1 cellular context compared by ENCODE assay signal in the genomic region with DNA sequence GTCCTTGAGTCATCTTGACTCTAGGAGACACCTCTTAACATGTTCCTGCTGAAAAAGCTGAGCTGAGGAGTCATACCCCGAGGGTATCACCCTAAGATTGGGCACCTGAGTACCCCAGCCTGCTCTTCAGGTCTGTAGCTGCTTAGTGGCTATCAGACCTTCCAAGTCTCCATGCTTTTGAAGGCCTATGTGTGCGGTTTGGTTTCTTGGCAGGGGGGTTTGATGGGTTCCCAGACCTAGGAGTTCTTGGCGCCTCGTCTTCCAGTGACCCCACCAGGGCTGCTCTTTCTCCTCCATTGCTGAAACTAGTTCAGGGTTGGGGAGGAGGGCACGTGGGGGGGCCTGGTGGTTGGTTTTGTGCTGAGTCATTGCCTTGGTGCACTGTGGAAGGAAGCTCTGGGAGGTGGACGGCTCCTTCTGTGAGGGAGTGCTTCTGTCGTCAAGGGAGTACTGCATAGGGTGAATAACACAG.
A peak's percentile ranks its signal among the peaks of the same experiment; 100 is the strongest.
TF ChIP-seq lines count a peak whose summit lies in the region.

No MANE protein-coding gene starts in this region.

TF ChIP-seq in K562, 482 proteins besides CTCF, POLR2A, EP300 and RAD21 (continued from another document and continues in another):
- TF ChIP-seq, protein P1, sequence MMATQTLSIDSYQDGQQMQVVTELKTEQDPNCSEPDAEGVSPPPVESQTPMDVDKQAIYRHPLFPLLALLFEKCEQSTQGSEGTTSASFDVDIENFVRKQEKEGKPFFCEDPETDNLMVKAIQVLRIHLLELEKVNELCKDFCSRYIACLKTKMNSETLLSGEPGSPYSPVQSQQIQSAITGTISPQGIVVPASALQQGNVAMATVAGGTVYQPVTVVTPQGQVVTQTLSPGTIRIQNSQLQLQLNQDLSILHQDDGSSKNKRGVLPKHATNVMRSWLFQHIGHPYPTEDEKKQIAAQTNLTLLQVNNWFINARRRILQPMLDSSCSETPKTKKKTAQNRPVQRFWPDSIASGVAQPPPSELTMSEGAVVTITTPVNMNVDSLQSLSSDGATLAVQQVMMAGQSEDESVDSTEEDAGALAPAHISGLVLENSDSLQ (IDR thresholded peaks at IDR 0.05): no peak
- no peak for TF ChIP-seq ZNF311 (CRISPR knock-in tag; IDR thresholded peaks at IDR 0.05)
- TF ChIP-seq POLR2G (IDR thresholded peaks at IDR 0.05; ENCODE audit: low read depth, low read length): no peak
- TF ChIP-seq, protein P2, sequence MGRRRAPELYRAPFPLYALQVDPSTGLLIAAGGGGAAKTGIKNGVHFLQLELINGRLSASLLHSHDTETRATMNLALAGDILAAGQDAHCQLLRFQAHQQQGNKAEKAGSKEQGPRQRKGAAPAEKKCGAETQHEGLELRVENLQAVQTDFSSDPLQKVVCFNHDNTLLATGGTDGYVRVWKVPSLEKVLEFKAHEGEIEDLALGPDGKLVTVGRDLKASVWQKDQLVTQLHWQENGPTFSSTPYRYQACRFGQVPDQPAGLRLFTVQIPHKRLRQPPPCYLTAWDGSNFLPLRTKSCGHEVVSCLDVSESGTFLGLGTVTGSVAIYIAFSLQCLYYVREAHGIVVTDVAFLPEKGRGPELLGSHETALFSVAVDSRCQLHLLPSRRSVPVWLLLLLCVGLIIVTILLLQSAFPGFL (CRISPR knock-in tag; IDR thresholded peaks at IDR 0.05): no peak
- no peak for TF ChIP-seq WHSC1 (IDR thresholded peaks at IDR 0.05; ENCODE audit: low read length)
- no peak for TF ChIP-seq HNRNPLL (IDR thresholded peaks at IDR 0.05; ENCODE audit: low read depth, low read length, poor library complexity, severe bottlenecking)
- TF ChIP-seq SRF (CRISPR knock-in tag; IDR thresholded peaks at IDR 0.05): no peak
- TF ChIP-seq PCBP1 (IDR thresholded peaks at IDR 0.05; ENCODE audit: low read depth, low read length, poor library complexity, severe bottlenecking): no peak
- TF ChIP-seq HNRNPL (IDR thresholded peaks at IDR 0.05; ENCODE audit: low read depth, low read length): no peak
- no peak for TF ChIP-seq STAT5A (IDR thresholded peaks at IDR 0.05; ENCODE audit: borderline replicate concordance, low read length)
- TF ChIP-seq SIN3B (IDR thresholded peaks at IDR 0.05; ENCODE audit: low read depth): no peak
- TF ChIP-seq MCM3 (IDR thresholded peaks at IDR 0.05): no peak
- peak; percentile 44; the same call in 1 of the 2 replicates for TF ChIP-seq RFX1 (IDR thresholded peaks at IDR 0.05)
- TF ChIP-seq STAT5B (CRISPR knock-in tag; IDR thresholded peaks at IDR 0.05): no peak
- TF ChIP-seq, protein P3, sequence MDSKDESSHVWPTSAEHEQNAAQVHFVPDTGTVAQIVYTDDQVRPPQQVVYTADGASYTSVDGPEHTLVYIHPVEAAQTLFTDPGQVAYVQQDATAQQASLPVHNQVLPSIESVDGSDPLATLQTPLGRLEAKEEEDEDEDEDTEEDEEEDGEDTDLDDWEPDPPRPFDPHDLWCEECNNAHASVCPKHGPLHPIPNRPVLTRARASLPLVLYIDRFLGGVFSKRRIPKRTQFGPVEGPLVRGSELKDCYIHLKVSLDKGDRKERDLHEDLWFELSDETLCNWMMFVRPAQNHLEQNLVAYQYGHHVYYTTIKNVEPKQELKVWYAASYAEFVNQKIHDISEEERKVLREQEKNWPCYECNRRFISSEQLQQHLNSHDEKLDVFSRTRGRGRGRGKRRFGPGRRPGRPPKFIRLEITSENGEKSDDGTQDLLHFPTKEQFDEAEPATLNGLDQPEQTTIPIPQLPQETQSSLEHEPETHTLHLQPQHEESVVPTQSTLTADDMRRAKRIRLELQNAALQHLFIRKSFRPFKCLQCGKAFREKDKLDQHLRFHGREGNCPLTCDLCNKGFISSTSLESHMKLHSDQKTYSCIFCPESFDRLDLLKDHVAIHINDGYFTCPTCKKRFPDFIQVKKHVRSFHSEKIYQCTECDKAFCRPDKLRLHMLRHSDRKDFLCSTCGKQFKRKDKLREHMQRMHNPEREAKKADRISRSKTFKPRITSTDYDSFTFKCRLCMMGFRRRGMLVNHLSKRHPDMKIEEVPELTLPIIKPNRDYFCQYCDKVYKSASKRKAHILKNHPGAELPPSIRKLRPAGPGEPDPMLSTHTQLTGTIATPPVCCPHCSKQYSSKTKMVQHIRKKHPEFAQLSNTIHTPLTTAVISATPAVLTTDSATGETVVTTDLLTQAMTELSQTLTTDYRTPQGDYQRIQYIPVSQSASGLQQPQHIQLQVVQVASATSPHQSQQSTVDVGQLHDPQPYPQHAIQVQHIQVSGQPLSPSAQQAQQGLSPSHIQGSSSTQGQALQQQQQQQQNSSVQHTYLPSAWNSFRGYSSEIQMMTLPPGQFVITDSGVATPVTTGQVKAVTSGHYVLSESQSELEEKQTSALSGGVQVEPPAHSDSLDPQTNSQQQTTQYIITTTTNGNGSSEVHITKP (IDR thresholded peaks at IDR 0.05; ENCODE audit: partially characterized antibody): peak; percentile 58
- TF ChIP-seq ZNF764 (CRISPR knock-in tag; IDR thresholded peaks at IDR 0.05; ENCODE audit: low read depth): no peak
- no peak for TF ChIP-seq E2F3 (CRISPR knock-in tag; IDR thresholded peaks at IDR 0.05)
- no peak for TF ChIP-seq ATF1 (CRISPR knock-in tag; IDR thresholded peaks at IDR 0.05)
- TF ChIP-seq ATF1 (tag; IDR thresholded peaks at IDR 0.05): no peak
- TF ChIP-seq MECOM (CRISPR knock-in tag; IDR thresholded peaks at IDR 0.05): peak; percentile 52; the same call in 1 of the 2 replicates
- TF ChIP-seq, protein P4, sequence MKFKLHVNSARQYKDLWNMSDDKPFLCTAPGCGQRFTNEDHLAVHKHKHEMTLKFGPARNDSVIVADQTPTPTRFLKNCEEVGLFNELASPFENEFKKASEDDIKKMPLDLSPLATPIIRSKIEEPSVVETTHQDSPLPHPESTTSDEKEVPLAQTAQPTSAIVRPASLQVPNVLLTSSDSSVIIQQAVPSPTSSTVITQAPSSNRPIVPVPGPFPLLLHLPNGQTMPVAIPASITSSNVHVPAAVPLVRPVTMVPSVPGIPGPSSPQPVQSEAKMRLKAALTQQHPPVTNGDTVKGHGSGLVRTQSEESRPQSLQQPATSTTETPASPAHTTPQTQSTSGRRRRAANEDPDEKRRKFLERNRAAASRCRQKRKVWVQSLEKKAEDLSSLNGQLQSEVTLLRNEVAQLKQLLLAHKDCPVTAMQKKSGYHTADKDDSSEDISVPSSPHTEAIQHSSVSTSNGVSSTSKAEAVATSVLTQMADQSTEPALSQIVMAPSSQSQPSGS (CRISPR knock-in tag; IDR thresholded peaks at IDR 0.05): no peak
- TF ChIP-seq PTTG1 (tag; IDR thresholded peaks at IDR 0.05; ENCODE audit: low read depth): no peak
- TF ChIP-seq TCF3 (CRISPR knock-in tag; IDR thresholded peaks at IDR 0.05): no peak
- no peak for TF ChIP-seq GATAD2B (IDR thresholded peaks at IDR 0.05; ENCODE audit: borderline replicate concordance)
- no peak for TF ChIP-seq ZNF551 (CRISPR knock-in tag; IDR thresholded peaks at IDR 0.05)
- TF ChIP-seq CEBPG (CRISPR knock-in tag; IDR thresholded peaks at IDR 0.05): no peak
- no peak for TF ChIP-seq CEBPG (tag; conservative IDR thresholded peaks at IDR 0.05 in 1 of 2, IDR thresholded peaks at IDR 0.05 in 1 of 2)
- no peak for TF ChIP-seq ZNF431 (CRISPR knock-in tag; IDR thresholded peaks at IDR 0.05)
- TF ChIP-seq, protein P5, sequence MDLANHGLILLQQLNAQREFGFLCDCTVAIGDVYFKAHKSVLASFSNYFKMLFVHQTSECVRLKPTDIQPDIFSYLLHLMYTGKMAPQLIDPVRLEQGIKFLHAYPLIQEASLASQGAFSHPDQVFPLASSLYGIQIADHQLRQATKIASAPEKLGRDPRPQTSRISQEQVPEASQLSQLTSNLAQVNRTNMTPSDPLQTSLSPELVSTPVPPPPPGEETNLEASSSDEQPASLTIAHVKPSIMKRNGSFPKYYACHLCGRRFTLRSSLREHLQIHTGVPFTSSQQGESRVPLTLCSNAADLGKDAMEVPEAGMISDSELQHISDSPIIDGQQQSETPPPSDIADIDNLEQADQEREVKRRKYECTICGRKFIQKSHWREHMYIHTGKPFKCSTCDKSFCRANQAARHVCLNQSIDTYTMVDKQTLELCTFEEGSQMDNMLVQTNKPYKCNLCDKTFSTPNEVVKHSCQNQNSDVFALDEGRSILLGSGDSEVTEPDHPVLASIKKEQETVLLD (IDR thresholded peaks at IDR 0.05): peak; percentile 68; the same call in 1 of the 2 replicates
- peak; percentile 23; the same call in 1 of the 2 replicates for TF ChIP-seq TOE1 (IDR thresholded peaks at IDR 0.05; ENCODE audit: borderline replicate concordance)
- TF ChIP-seq TOE1 (CRISPR knock-in tag; IDR thresholded peaks at IDR 0.05; ENCODE audit: borderline replicate concordance, low read depth): no peak
- TF ChIP-seq, protein P6, sequence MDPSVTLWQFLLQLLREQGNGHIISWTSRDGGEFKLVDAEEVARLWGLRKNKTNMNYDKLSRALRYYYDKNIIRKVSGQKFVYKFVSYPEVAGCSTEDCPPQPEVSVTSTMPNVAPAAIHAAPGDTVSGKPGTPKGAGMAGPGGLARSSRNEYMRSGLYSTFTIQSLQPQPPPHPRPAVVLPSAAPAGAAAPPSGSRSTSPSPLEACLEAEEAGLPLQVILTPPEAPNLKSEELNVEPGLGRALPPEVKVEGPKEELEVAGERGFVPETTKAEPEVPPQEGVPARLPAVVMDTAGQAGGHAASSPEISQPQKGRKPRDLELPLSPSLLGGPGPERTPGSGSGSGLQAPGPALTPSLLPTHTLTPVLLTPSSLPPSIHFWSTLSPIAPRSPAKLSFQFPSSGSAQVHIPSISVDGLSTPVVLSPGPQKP (CRISPR knock-in tag; IDR thresholded peaks at IDR 0.05): no peak
- TF ChIP-seq SOX6 (IDR thresholded peaks at IDR 0.05): no peak
- TF ChIP-seq BDP1 (IDR thresholded peaks at IDR 0.05; ENCODE audit: insufficient read depth, insufficient read length): no peak
- no peak for TF ChIP-seq GABPB2 (CRISPR knock-in tag; conservative IDR thresholded peaks at IDR 0.05)
- TF ChIP-seq TCF7 (IDR thresholded peaks at IDR 0.05; ENCODE audit: borderline replicate concordance): no peak
- no peak for TF ChIP-seq HMG20B (CRISPR knock-in tag; IDR thresholded peaks at IDR 0.05)
- TF ChIP-seq LARP7 (IDR thresholded peaks at IDR 0.05): no peak
- no peak for TF ChIP-seq ZNF830 (CRISPR knock-in tag; IDR thresholded peaks at IDR 0.05)
- TF ChIP-seq MYNN (IDR thresholded peaks at IDR 0.05): 0 out of 2 replicates have a peak, but pooled peaks have one; percentile 56
- no peak for TF ChIP-seq MYNN (CRISPR knock-in tag; IDR thresholded peaks at IDR 0.05)
- no peak for TF ChIP-seq ZNF507 (tag; conservative IDR thresholded peaks at IDR 0.05)
- no peak for TF ChIP-seq NR2C2 (CRISPR knock-in tag; IDR thresholded peaks at IDR 0.05)
- peak; percentile 45; the same call in 1 of the 2 replicates for TF ChIP-seq NR2C2 (tag; IDR thresholded peaks at IDR 0.05)
- no peak for TF ChIP-seq KHSRP (IDR thresholded peaks at IDR 0.05)
- peak; percentile 98 for TF ChIP-seq BACH1 (tag; IDR thresholded peaks at IDR 0.05)
- TF ChIP-seq, protein P7, sequence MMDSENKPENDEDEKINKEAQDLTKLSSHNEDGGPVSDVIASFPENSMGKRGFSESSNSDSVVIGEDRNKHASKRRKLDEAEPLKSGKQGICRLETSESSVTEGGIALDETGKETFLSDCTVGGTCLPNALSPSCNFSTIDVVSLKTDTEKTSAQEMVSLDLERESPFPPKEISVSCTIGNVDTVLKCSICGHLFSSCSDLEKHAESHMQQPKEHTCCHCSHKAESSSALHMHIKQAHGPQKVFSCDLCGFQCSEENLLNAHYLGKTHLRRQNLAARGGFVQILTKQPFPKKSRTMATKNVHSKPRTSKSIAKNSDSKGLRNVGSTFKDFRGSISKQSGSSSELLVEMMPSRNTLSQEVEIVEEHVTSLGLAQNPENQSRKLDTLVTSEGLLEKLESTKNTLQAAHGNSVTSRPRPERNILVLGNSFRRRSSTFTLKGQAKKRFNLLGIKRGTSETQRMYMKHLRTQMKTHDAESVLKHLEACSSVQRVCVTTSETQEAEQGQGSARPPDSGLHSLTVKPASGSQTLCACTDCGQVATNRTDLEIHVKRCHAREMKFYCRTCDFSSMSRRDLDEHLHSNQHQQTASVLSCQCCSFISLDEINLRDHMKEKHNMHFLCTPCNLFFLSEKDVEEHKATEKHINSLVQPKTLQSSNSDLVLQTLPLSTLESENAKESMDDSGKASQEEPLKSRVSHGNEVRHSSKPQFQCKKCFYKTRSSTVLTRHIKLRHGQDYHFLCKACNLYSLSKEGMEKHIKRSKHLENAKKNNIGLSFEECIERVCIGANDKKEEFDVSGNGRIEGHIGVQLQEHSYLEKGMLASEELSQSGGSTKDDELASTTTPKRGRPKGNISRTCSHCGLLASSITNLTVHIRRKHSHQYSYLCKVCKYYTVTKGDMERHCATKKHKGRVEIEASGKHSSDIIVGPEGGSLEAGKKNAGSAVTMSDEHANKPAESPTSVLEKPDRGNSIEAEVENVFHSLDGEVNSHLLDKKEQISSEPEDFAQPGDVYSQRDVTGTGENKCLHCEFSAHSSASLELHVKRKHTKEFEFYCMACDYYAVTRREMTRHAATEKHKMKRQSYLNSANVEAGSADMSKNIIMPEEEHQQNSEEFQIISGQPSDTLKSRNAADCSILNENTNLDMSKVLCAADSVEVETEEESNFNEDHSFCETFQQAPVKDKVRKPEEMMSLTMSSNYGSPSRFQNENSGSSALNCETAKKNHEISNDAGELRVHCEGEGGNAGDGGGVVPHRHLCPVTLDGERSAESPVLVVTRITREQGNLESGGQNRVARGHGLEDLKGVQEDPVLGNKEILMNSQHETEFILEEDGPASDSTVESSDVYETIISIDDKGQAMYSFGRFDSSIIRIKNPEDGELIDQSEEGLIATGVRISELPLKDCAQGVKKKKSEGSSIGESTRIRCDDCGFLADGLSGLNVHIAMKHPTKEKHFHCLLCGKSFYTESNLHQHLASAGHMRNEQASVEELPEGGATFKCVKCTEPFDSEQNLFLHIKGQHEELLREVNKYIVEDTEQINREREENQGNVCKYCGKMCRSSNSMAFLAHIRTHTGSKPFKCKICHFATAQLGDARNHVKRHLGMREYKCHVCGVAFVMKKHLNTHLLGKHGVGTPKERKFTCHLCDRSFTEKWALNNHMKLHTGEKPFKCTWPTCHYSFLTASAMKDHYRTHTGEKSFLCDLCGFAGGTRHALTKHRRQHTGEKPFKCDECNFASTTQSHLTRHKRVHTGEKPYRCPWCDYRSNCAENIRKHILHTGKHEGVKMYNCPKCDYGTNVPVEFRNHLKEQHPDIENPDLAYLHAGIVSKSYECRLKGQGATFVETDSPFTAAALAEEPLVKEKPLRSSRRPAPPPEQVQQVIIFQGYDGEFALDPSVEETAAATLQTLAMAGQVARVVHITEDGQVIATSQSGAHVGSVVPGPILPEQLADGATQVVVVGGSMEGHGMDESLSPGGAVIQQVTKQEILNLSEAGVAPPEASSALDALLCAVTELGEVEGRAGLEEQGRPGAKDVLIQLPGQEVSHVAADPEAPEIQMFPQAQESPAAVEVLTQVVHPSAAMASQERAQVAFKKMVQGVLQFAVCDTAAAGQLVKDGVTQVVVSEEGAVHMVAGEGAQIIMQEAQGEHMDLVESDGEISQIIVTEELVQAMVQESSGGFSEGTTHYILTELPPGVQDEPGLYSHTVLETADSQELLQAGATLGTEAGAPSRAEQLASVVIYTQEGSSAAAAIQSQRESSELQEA (IDR thresholded peaks at IDR 0.05; ENCODE audit: low read depth): no peak
- no peak for TF ChIP-seq KAT2B (IDR thresholded peaks at IDR 0.05; ENCODE audit: low read depth, low read length)
- no peak for TF ChIP-seq POLR2H (tag; IDR thresholded peaks at IDR 0.05; ENCODE audit: low read depth)
- no peak for TF ChIP-seq RBM39 (optimal IDR thresholded peaks at IDR 0.05; ENCODE audit: low read depth, low read length)
